24 cellular contexts compared by ENCODE assay signal in genomic region chr3:177740270-177740669, GRCh38.
"Had no signal": no experiment of that assay in that cellular context is flagged by ENCODE, and none has a peak within 500 bp of the region (broad histone marks: within the 10 kb centered on the region; RNA-seq: fewer than 3 reads in every experiment).

No MANE protein-coding gene starts in this region.

- H3K36me3 ChIP-seq: adrenal gland, breast epithelium had no signal

- H3K4me1 Mint-ChIP-seq: activated CD4-positive, alpha-beta T cell treated with anti-CD3 and anti-CD28 coated beads, Interleukin-2, amount 10 ng/mL, durations not matched to agents 7 days and 5 days; activated naive CD4-positive, alpha-beta T cell treated with anti-CD3 and anti-CD28 coated beads, Interleukin-2, amount 10 ng/mL, durations not matched to agents 7 days and 5 days; activated naive CD8-positive, alpha-beta T cell treated with anti-CD3 and anti-CD28 coated beads, Interleukin-2, amount 10 ng/mL, durations not matched to agents 7 days and 5 days; activated T-helper 17 cell treated with anti-CD3 and anti-CD28 coated beads, Interleukin-2, amount 50 U/mL, for 72 hours; T-helper 17 cell had no signal

- H3K4me3 ChIP-seq: adrenal gland, breast epithelium had no signal

- H3K27me3 Mint-ChIP-seq: activated B cell treated with CpG ODN at 0.5 μM for 24 hours; activated CD4-positive, alpha-beta memory T cell treated with anti-CD3 and anti-CD28 coated beads for 36 hours; activated CD4-positive, alpha-beta T cell treated with anti-CD3 and anti-CD28 coated beads, Interleukin-2, amount 10 ng/mL, durations not matched to agents 7 days and 5 days; activated naive CD4-positive, alpha-beta T cell treated with anti-CD3 and anti-CD28 coated beads, Interleukin-2, amount 10 ng/mL, durations not matched to agents 7 days and 5 days; activated naive CD8-positive, alpha-beta T cell treated with anti-CD3 and anti-CD28 coated beads, Interleukin-2, amount 10 ng/mL, durations not matched to agents 7 days and 5 days; activated T-helper 17 cell treated with anti-CD3 and anti-CD28 coated beads, Interleukin-2, amount 50 U/mL, for 72 hours; T-helper 17 cell had no signal

- H3K4me1 ChIP-seq: breast epithelium had no signal

- H3K27me3 ChIP-seq: adrenal gland, breast epithelium had no signal

- H3K4me3 Mint-ChIP-seq: activated B cell treated with CpG ODN at 0.5 μM for 24 hours; activated CD4-positive, alpha-beta memory T cell treated with anti-CD3 and anti-CD28 coated beads for 36 hours; activated CD4-positive, alpha-beta T cell treated with anti-CD3 and anti-CD28 coated beads, Interleukin-2, amount 10 ng/mL, durations not matched to agents 7 days and 5 days; activated naive CD4-positive, alpha-beta T cell treated with anti-CD3 and anti-CD28 coated beads, Interleukin-2, amount 10 ng/mL, durations not matched to agents 7 days and 5 days; activated naive CD8-positive, alpha-beta T cell treated with anti-CD3 and anti-CD28 coated beads, Interleukin-2, amount 10 ng/mL, durations not matched to agents 7 days and 5 days; activated T-cell treated with anti-CD3 and anti-CD28 coated beads, Interleukin-2, amount 50 U/mL, for 4 hours; activated T-helper 17 cell treated with anti-CD3 and anti-CD28 coated beads, Interleukin-2, amount 50 U/mL, for 72 hours; T-helper 17 cell had no signal

- DNase-seq: activated B cell treated with CpG ODN at 0.5 μM for 24 hours; activated CD4-positive, alpha-beta memory T cell treated with anti-CD3 and anti-CD28 coated beads for 36 hours; activated CD4-positive, alpha-beta T cell treated with anti-CD3 and anti-CD28 coated beads, Interleukin-2, amount 10 ng/mL, durations not matched to agents 7 days and 5 days; activated CD8-positive, alpha-beta memory T cell treated with anti-CD3 and anti-CD28 coated beads for 24 hours; activated gamma-delta T cell; activated naive CD4-positive, alpha-beta T cell treated with anti-CD3 and anti-CD28 coated beads, Interleukin-2, amount 10 ng/mL, durations not matched to agents 7 days and 5 days; activated naive CD8-positive, alpha-beta T cell treated with anti-CD3 and anti-CD28 coated beads, Interleukin-2, amount 10 ng/mL, durations not matched to agents 7 days and 5 days; activated T-cell treated with anti-CD3 and anti-CD28 coated beads, Interleukin-2, amount 50 U/mL, for 4 hours; adrenal gland; anterior cingulate cortex; caudate nucleus; MM.1S; NCI-H1105; NCI-H1436; NCI-H1694 treated with DMSO at 0.1 percent for 48 hours; NCI-H2081; NCI-H446; NCI-H524; PC-3; SHP77 treated with DMSO at 0.1 percent for 48 hours; T-helper 17 cell; T-helper 9 cell had no signal

- H3K9me3 ChIP-seq: adrenal gland, breast epithelium had no signal

- H3K9me3 Mint-ChIP-seq: activated B cell treated with CpG ODN at 0.5 μM for 24 hours; activated CD4-positive, alpha-beta memory T cell treated with anti-CD3 and anti-CD28 coated beads for 36 hours; activated naive CD4-positive, alpha-beta T cell treated with anti-CD3 and anti-CD28 coated beads, Interleukin-2, amount 10 ng/mL, durations not matched to agents 7 days and 5 days; activated T-cell treated with anti-CD3 and anti-CD28 coated beads, Interleukin-2, amount 50 U/mL, for 4 hours; activated T-helper 17 cell treated with anti-CD3 and anti-CD28 coated beads, Interleukin-2, amount 50 U/mL, for 72 hours had no signal

- H3K27ac ChIP-seq: adrenal gland, breast epithelium had no signal

- H3K36me3 Mint-ChIP-seq: activated CD4-positive, alpha-beta memory T cell treated with anti-CD3 and anti-CD28 coated beads for 36 hours; activated naive CD4-positive, alpha-beta T cell treated with anti-CD3 and anti-CD28 coated beads, Interleukin-2, amount 10 ng/mL, durations not matched to agents 7 days and 5 days had no signal

- ATAC-seq: activated T-cell treated with anti-CD3 and anti-CD28 coated beads, Interleukin-2, amount 50 U/mL, for 4 hours; activated T-helper 17 cell treated with anti-CD3 and anti-CD28 coated beads, Interleukin-2, amount 50 U/mL, for 72 hours; PC-3; T-helper 17 cell had no signal

- H3K27ac Mint-ChIP-seq: activated B cell treated with CpG ODN at 0.5 μM for 24 hours; activated CD4-positive, alpha-beta memory T cell treated with anti-CD3 and anti-CD28 coated beads for 36 hours; activated CD4-positive, alpha-beta T cell treated with anti-CD3 and anti-CD28 coated beads, Interleukin-2, amount 10 ng/mL, durations not matched to agents 7 days and 5 days; activated naive CD4-positive, alpha-beta T cell treated with anti-CD3 and anti-CD28 coated beads, Interleukin-2, amount 10 ng/mL, durations not matched to agents 7 days and 5 days; activated naive CD8-positive, alpha-beta T cell treated with anti-CD3 and anti-CD28 coated beads, Interleukin-2, amount 10 ng/mL, durations not matched to agents 7 days and 5 days; activated T-helper 17 cell treated with anti-CD3 and anti-CD28 coated beads, Interleukin-2, amount 50 U/mL, for 72 hours; T-helper 17 cell had no signal
